Comparison of ENCODE assay signal across 29 cellular contexts in genomic region chr18:8814206-8814605, GRCh38.
DNase-seq lines count a peak whose midpoint lies in the region; ATAC-seq, FAIRE-seq and TF ChIP-seq lines count a peak whose summit lies in the region.
"Had no signal": no experiment of that assay in that cellular context is flagged by ENCODE, and none has a peak within 500 bp of the region (broad histone marks: within the 10 kb centered on the region; RNA-seq: fewer than 3 reads in every experiment).

No MANE protein-coding gene starts in this region.

- intact Hi-C loops in posterior vena cava (cut with DNase I), result no loop called here

- POLR2A ChIA-PET in AG04449 (lab: Yijun Ruan, JAX), result interaction anchor here (0.9 to 1.4 kb wide), 2 partner anchors 13 to 135 kb away, joined by 3 to 10 read pairs; no protein-coding TSS in a partner anchor

- peaks cover 1% of the 10 kb centered on the region; the same call in 1 of the 2 replicates for H3K27me3 Mint-ChIP-seq in HFFc6 (ENCODE audit: insufficient read depth)
- H3K27me3 Mint-ChIP-seq: stimulated activated naive CD8-positive, alpha-beta T cell treated with anti-CD3 and anti-CD28 coated beads, Interleukin-15, Interleukin-2, amounts not matched to agents 100 ng/mL and 50 ng/mL, for 24 hours had no signal

- peaks cover 72% of the 10 kb centered on the region for H3K36me3 Mint-ChIP-seq in HFFc6 (ENCODE audit: low read depth)
- H3K36me3 Mint-ChIP-seq: activated naive CD8-positive, alpha-beta T cell treated with anti-CD3 and anti-CD28 coated beads, Interleukin-2, amount 10 ng/mL, durations not matched to agents 7 days and 5 days had no signal

- peak overlapping the region; percentile 87 for H3K27ac Mint-ChIP-seq in HFFc6
- H3K27ac Mint-ChIP-seq: activated naive CD8-positive, alpha-beta T cell treated with anti-CD3 and anti-CD28 coated beads, Interleukin-2, amount 10 ng/mL, durations not matched to agents 7 days and 5 days; activated T-helper 2 cell treated with anti-CD3 and anti-CD28 coated beads, Interferon-gamma antibody, Interleukin-2, Interleukin-4, amounts not matched to agents 10 μg/mL and 5 μg/mL and 100 μg/mL, durations not matched to agents 14 hours and 24 hours and 36 hours; stimulated activated naive CD8-positive, alpha-beta T cell treated with anti-CD3 and anti-CD28 coated beads, Interleukin-15, Interleukin-2, amounts not matched to agents 100 ng/mL and 50 ng/mL, for 24 hours; T-helper 2 cell treated with Interferon-gamma antibody and Interleukin-4, amounts not matched to agents 5 μg/mL and 100 μg/mL, for 36 hours had no signal

- ATAC-seq in GM18519 (IDR thresholded peaks at IDR 0.05; ENCODE audit: low FRiP score, unreplicated experiment), result no peak
- ATAC-seq: gastrocnemius medialis had no signal

- TF ChIP-seq CTCF in AG04449 (IDR thresholded peaks at IDR 0.05; ENCODE audit: insufficient read depth, low read length, missing control alignments) (no peak), HFFc6 (IDR thresholded peaks at IDR 0.05) (no peak)

- no peak for FAIRE-seq in GM12891 (lab: Jason Lieb, UNC)
- FAIRE-seq: A204.1, D721Med, GM18507 had no signal

- H3K4me3 ChIP-seq in AG04449 (ENCODE audit: low read depth, low read length), result peak overlapping the region; percentile 10
- H3K4me3 ChIP-seq: BLaER1, gastrocnemius medialis, SK-N-MC, spleen, thyroid gland had no signal

- peaks cover 80% of the 10 kb centered on the region for H3K4me1 Mint-ChIP-seq in HFFc6 (ENCODE audit: low read depth)
- H3K4me1 Mint-ChIP-seq: activated naive CD8-positive, alpha-beta T cell treated with anti-CD3 and anti-CD28 coated beads, Interleukin-2, amount 10 ng/mL, durations not matched to agents 7 days and 5 days had no signal

- H3K9me3 Mint-ChIP-seq in HFFc6, result no peaks in the 10 kb centered on the region
- H3K9me3 Mint-ChIP-seq: activated naive CD8-positive, alpha-beta T cell treated with anti-CD3 and anti-CD28 coated beads, Interleukin-2, amount 10 ng/mL, durations not matched to agents 7 days and 5 days; activated T-helper 2 cell treated with anti-CD3 and anti-CD28 coated beads, Interferon-gamma antibody, Interleukin-2, Interleukin-4, amounts not matched to agents 10 μg/mL and 5 μg/mL and 100 μg/mL, durations not matched to agents 14 hours and 24 hours and 36 hours; stimulated activated naive CD8-positive, alpha-beta T cell treated with anti-CD3 and anti-CD28 coated beads, Interleukin-15, Interleukin-2, amounts not matched to agents 100 ng/mL and 50 ng/mL, for 24 hours; T-helper 2 cell treated with Interferon-gamma antibody and Interleukin-4, amounts not matched to agents 5 μg/mL and 100 μg/mL, for 36 hours had no signal

- peak overlapping the region; percentile 85 for H3K4me3 Mint-ChIP-seq in HFFc6
- H3K4me3 Mint-ChIP-seq: activated naive CD8-positive, alpha-beta T cell treated with anti-CD3 and anti-CD28 coated beads, Interleukin-2, amount 10 ng/mL, durations not matched to agents 7 days and 5 days; stimulated activated naive CD8-positive, alpha-beta T cell treated with anti-CD3 and anti-CD28 coated beads, Interleukin-15, Interleukin-2, amounts not matched to agents 100 ng/mL and 50 ng/mL, for 24 hours; T-helper 2 cell treated with Interferon-gamma antibody and Interleukin-4, amounts not matched to agents 5 μg/mL and 100 μg/mL, for 36 hours had no signal

- CTCF ChIA-PET in AG04449 (lab: Yijun Ruan, JAX), result interaction anchor here (0.6 to 2.6 kb wide), 13 partner anchors 9 to 258 kb away, joined by 3 to 9 read pairs (median 3); no protein-coding TSS in a partner anchor

- DNase-seq in AG04449 (ENCODE audit: low read depth, low spot score), result no peak
- DNase-seq in HFFc6, result no peak
- peak; percentile 69 for DNase-seq in astrocyte of the hippocampus (ENCODE audit: low read depth, low spot score)
- DNase-seq in glomerular visceral epithelial cell (ENCODE audit: extremely low spot score), result peak; percentile 69
- DNase-seq in NCI-H1092 treated with DMSO at 0.1 percent for 48 hours (lab: John Stamatoyannopoulos, UW), result no peak
- no peak for DNase-seq in posterior vena cava (ENCODE audit: low spot score)
- DNase-seq in GM12891 (ENCODE audit: insufficient read length, low spot score), result no peak
- DNase-seq: activated CD4-positive, alpha-beta T cell treated with anti-CD3 and anti-CD28 coated beads, Interleukin-2, amount 50 U/mL, for 48 hours; activated CD4-positive, CD25-positive, alpha-beta regulatory T cell; activated CD8-positive, alpha-beta memory T cell treated with anti-CD3 and anti-CD28 coated beads, Interleukin-2, amount 50 U/mL, for 48 hours; activated naive CD8-positive, alpha-beta T cell treated with anti-CD3 and anti-CD28 coated beads, Interleukin-2, amount 10 ng/mL, durations not matched to agents 7 days and 5 days; gastrocnemius medialis; KG1; mammary epithelial cell; NCI-H146; NCI-H2171; RPMI8226; spleen; stimulated activated CD4-positive, alpha-beta T cell treated with anti-CD3 and anti-CD28 coated beads, Interleukin-4, amount 100 ng/mL, for 4 hours; thyroid gland had no signal

- TF ChIP-seq POLR2A in GM12891 (IDR thresholded peaks at IDR 0.05; ENCODE audit: low read depth, low read length), result no peak

TF ChIP-seq in GM12891, 5 proteins besides CTCF, POLR2A, EP300 and RAD21:
- TF ChIP-seq SPI1 (IDR thresholded peaks at IDR 0.05; ENCODE audit: low read depth, low read length), result no peak
- no peak for TF ChIP-seq TAF1 (IDR thresholded peaks at IDR 0.05; ENCODE audit: low read depth, low read length)
- TF ChIP-seq POU2F2 (IDR thresholded peaks at IDR 0.05; ENCODE audit: low read depth, low read length), result no peak
- no peak for TF ChIP-seq POLR2AphosphoS5 (IDR thresholded peaks at IDR 0.05; ENCODE audit: low read depth, low read length)
- no peak for TF ChIP-seq PAX5 (IDR thresholded peaks at IDR 0.05; ENCODE audit: insufficient read depth, low read length, severe bottlenecking)

Comparison
In these comparisons a context has a peak if more than half of its experiments do, and no peak if none do; other contexts are left out.
1. DNase-seq: peak in astrocyte of the hippocampus (single experiment) and glomerular visceral epithelial cell (single experiment); none in AG04449 (single experiment), HFFc6 (single experiment), NCI-H1092 treated with DMSO at 0.1 percent for 48 hours (single experiment), posterior vena cava (single experiment) and GM12891 (single experiment).